Comparison of ENCODE assay signal across 1 cellular context in genomic region chr7:134368851-134369533, GRCh38.
TF ChIP-seq lines count a peak whose summit lies in the region.

No MANE protein-coding gene starts in this region.

TF ChIP-seq in A549, 52 proteins besides CTCF, POLR2A, EP300 and RAD21 (continued from another document):
- TF ChIP-seq FOXS1 (CRISPR knock-in tag; IDR thresholded peaks at IDR 0.05) (no peak), SMC3 (IDR thresholded peaks at IDR 0.05) (peak; percentile 51), MAX (IDR thresholded peaks at IDR 0.05) (peak; percentile 85), HOXB5 (CRISPR knock-in tag; IDR thresholded peaks at IDR 0.05) (no peak), BCL3 (IDR thresholded peaks at IDR 0.05) (peak; percentile 99; the same call in 2 of the 3 replicates), ZSCAN20 (CRISPR knock-in tag; IDR thresholded peaks at IDR 0.05) (0 out of 2 replicates have a peak, but pooled peaks have one; percentile 23), HDAC2 (IDR thresholded peaks at IDR 0.05) (no peak), JUN (IDR thresholded peaks at IDR 0.05) (peak; percentile 98 to 99), NR3C1 (IDR thresholded peaks at IDR 0.05) (no peak), MYC (IDR thresholded peaks at IDR 0.05; ENCODE audit: borderline replicate concordance, low read length) (peak; percentile 29; the same call in 1 of the 2 replicates), KDM1A (IDR thresholded peaks at IDR 0.05; ENCODE audit: low read depth) (no peak), JUNB (IDR thresholded peaks at IDR 0.05) (peak; percentile 99), REST (IDR thresholded peaks at IDR 0.05) (no peak; the same call in 1 of the 2 replicates), GATA3 (IDR thresholded peaks at IDR 0.05; ENCODE audit: borderline replicate concordance) (peak; percentile 97), CHD4 (IDR thresholded peaks at IDR 0.05; ENCODE audit: borderline replicate concordance) (peak; percentile 77; the same call in 1 of the 2 replicates), POLR2AphosphoS2 (conservative IDR thresholded peaks at IDR 0.05; ENCODE audit: low read length) (no peak), MAFK (IDR thresholded peaks at IDR 0.05; ENCODE audit: partially characterized antibody) (peak; percentile 88), CEBPB (IDR thresholded peaks at IDR 0.05) (peak; percentile 98 to 99), ELK1 (IDR thresholded peaks at IDR 0.05; ENCODE audit: low read depth, low read length) (no peak)
TF ChIP-seq in A549: peak in this region for 14.
